ENCODE assay signal across 8 cellular contexts in genomic region chr1:198935371-198935921, GRCh38.
DNase-seq lines count a peak whose midpoint lies in the region; ATAC-seq, FAIRE-seq and TF ChIP-seq lines count a peak whose summit lies in the region.

No MANE protein-coding gene starts in this region.

- H3K9ac ChIP-seq in kidney (ENCODE audit: low read length in 2 of 2), result peak overlapping the region in 1 of 2 donors; percentile 13

- no peaks in the 10 kb centered on the region for H3K36me3 Mint-ChIP-seq in T-helper 17 cell (ENCODE audit: low read depth)

- intact Hi-C loops in kidney (cut with DNase I), result no loop called here

- H3K36me3 ChIP-seq in kidney (ENCODE audit: control insufficient read depth in 1 of 2, insufficient read depth in 2 of 2, low read length in 2 of 2) (no peaks in the 10 kb centered on the region), H7 (replicated peaks; ENCODE audit: control insufficient read depth, insufficient read depth, low read length) (no peaks in the 10 kb centered on the region)

- H3K4me1 Mint-ChIP-seq in T-helper 17 cell, result peaks cover 18% of the 10 kb centered on the region

- H3K4me3 ChIP-seq in GM08714 (ENCODE audit: low read length) (peak overlapping the region; percentile 99), kidney (ENCODE audit: low read length in 2 of 2) (peak overlapping the region; percentile 78 to 92), H7 (ENCODE audit: insufficient read depth, low read depth, low read length) (no peak overlapping the region)

- no peak overlapping the region for H3K4me3 Mint-ChIP-seq in T-helper 17 cell

- H3K27me3 ChIP-seq in H7 (ENCODE audit: control insufficient read depth, insufficient read depth, low read length), result no peaks in the 10 kb centered on the region

- ATAC-seq in HG02798 (IDR thresholded peaks at IDR 0.05; ENCODE audit: poor library complexity, unreplicated experiment), result peak; percentile 51
- peak; percentile 24 for ATAC-seq in T-helper 17 cell

- peaks cover 4 to 9% of the 10 kb centered on the region in 2 donors for H3K4me1 ChIP-seq in kidney (ENCODE audit: control insufficient read depth in 1 of 2, insufficient read depth in 1 of 2, low read depth in 1 of 2, low read length in 2 of 2)

- H3K9me3 ChIP-seq in T-helper 17 cell (ENCODE audit: control insufficient read depth, low read length, poor library complexity, severe bottlenecking), result no peaks in the 10 kb centered on the region
- no peaks in the 10 kb centered on the region for H3K9me3 ChIP-seq in kidney (ENCODE audit: control insufficient read depth in 1 of 2, low read length in 2 of 2)

- FAIRE-seq in kidney (lab: Jason Lieb, UNC), result no peak

- DNase-seq in NCI-H146 (lab: John Stamatoyannopoulos, UW) (peak; percentile 93), T-helper 17 cell (peak; percentile 18 to 46 (median 39)), brain pericyte (ENCODE audit: low read depth, low spot score) (peak; percentile 75), kidney (peak; percentile 79), H7 (no peak)
- peak in 3 of 4 experiments; percentile 25 to 44 (median 35) for DNase-seq in stimulated activated CD4-positive, alpha-beta T cell treated with anti-CD3 and anti-CD28 coated beads, Interleukin-1b, Interleukin-23, amount 100 ng/mL, for 24 hours (ENCODE audit: low read depth in 4 of 4, low spot score in 1 of 4)

- no peak for TF ChIP-seq CTCF in kidney (IDR thresholded peaks at IDR 0.05; ENCODE audit: borderline replicate concordance, extremely low read depth, insufficient read depth)

- no peaks in the 10 kb centered on the region for H3K27me3 Mint-ChIP-seq in T-helper 17 cell

- H3K27ac ChIP-seq in kidney (ENCODE audit: low read depth in 2 of 2, low read length in 2 of 2), result peak overlapping the region in 1 of 2 donors; percentile 54

- no peak overlapping the region for H3K27ac Mint-ChIP-seq in T-helper 17 cell
